Comparison of ENCODE assay signal across 37 cellular contexts in the genomic region with DNA sequence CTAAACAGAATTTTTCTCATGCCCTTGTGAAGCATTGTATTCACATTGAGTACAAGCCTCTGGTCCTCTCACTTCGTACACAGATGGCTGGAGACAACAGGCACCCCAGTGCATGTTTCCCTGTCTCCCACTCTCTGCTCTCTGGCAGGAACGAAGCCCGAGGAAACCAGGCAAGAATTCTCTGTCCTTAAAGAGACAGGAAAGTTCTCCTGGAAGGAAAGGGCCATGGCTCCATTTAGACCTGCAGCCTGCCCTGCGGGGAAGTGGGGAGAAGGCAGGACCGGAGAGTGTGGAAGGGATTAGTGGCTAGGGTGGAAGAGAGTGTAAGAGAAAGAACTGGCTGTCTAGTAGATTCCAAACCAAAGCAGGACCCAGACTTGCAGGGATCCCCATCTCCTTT. TPM values are rescaled to one million over a fixed set of nuclear protein-coding genes. Genes with fewer than 3 reads are reported as not detected.
"Had no signal": no experiment of that assay in that cellular context is flagged by ENCODE, and none has a peak within 500 bp of the region (broad histone marks: within the 10 kb centered on the region; RNA-seq: fewer than 3 reads in every experiment).

No MANE protein-coding gene starts in this region.

- ATAC-seq: activated CD4-positive, alpha-beta T cell treated with anti-CD3 and anti-CD28 coated beads for 36 hours; activated CD4-positive, CD25-positive, alpha-beta regulatory T cell treated with anti-CD3 and anti-CD28 coated beads, Interleukin-2, amount 50 U/mL, for 24 hours; activated CD8-positive, alpha-beta memory T cell treated with anti-CD3 and anti-CD28 coated beads, Interleukin-2, amount 10 ng/mL, durations not matched to agents 7 days and 5 days; activated CD8-positive, alpha-beta T cell treated with anti-CD3 and anti-CD28 coated beads, Interleukin-2, amount 10 ng/mL, durations not matched to agents 7 days and 5 days; activated naive CD8-positive, alpha-beta T cell treated with anti-CD3 and anti-CD28 coated beads, Interleukin-2, amount 50 U/mL, for 24 hours; WTC11 had no signal

- DNase-seq: activated CD4-positive, alpha-beta memory T cell treated with anti-CD3 and anti-CD28 coated beads, Interleukin-2, amount 10 ng/mL, durations not matched to agents 7 days and 5 days; activated CD4-positive, alpha-beta T cell treated with anti-CD3 and anti-CD28 coated beads for 1 hour; activated CD4-positive, alpha-beta T cell treated with anti-CD3 and anti-CD28 coated beads for 36 hours; activated CD4-positive, alpha-beta T cell treated with anti-CD3 and anti-CD28 coated beads for 48 hours; activated CD4-positive, alpha-beta T cell treated with anti-CD3 and anti-CD28 coated beads, Interleukin-2, amount 10 ng/mL, durations not matched to agents 7 days and 5 days; activated CD4-positive, alpha-beta T cell treated with anti-CD3 and anti-CD28 coated beads, Interleukin-2, amount 50 U/mL, for 48 hours; activated CD4-positive, CD25-positive, alpha-beta regulatory T cell; activated CD8-positive, alpha-beta memory T cell treated with anti-CD3 and anti-CD28 coated beads for 24 hours; activated CD8-positive, alpha-beta memory T cell treated with anti-CD3 and anti-CD28 coated beads, Interleukin-2, amount 10 ng/mL, durations not matched to agents 7 days and 5 days; activated CD8-positive, alpha-beta memory T cell treated with anti-CD3 and anti-CD28 coated beads, Interleukin-2, amount 50 U/mL, for 48 hours; activated CD8-positive, alpha-beta T cell treated with anti-CD3 and anti-CD28 coated beads, Interleukin-2, amount 10 ng/mL, durations not matched to agents 7 days and 5 days; activated effector memory CD4-positive, alpha-beta T cell treated with Interleukin-2 at 50 U/mL for 16 hours; activated gamma-delta T cell; activated naive CD4-positive, alpha-beta T cell treated with anti-CD3 and anti-CD28 coated beads, Interleukin-2, amount 10 ng/mL, durations not matched to agents 7 days and 5 days; activated naive CD4-positive, alpha-beta T cell treated with Interleukin-2 at 50 U/mL for 16 hours; activated naive CD8-positive, alpha-beta T cell treated with anti-CD3 and anti-CD28 coated beads, Interleukin-2, amount 10 ng/mL, durations not matched to agents 7 days and 5 days; activated naive CD8-positive, alpha-beta T cell treated with anti-CD3 and anti-CD28 coated beads, Interleukin-2, amount 50 U/mL, for 24 hours; activated T-cell treated with anti-CD3 and anti-CD28 coated beads, Interleukin-2, amount 50 U/mL, for 24 hours; activated T-cell treated with anti-CD3 and anti-CD28 coated beads, Interleukin-2, amount 50 U/mL, for 48 hours; amygdala; anterior cingulate cortex; caudate nucleus; T-helper 1 cell; T-helper 2 cell; T-helper 9 cell had no signal

- H3K4me3 ChIP-seq: ascending aorta, cardiac muscle cell had no signal

- H3K4me1 ChIP-seq: ascending aorta had no signal

- H3K27me3 Mint-ChIP-seq: brain had no signal

- H3K9me3 Mint-ChIP-seq: activated CD4-positive, alpha-beta memory T cell treated with anti-CD3 and anti-CD28 coated beads, Interleukin-2, amount 10 ng/mL, durations not matched to agents 7 days and 5 days; activated CD4-positive, alpha-beta T cell treated with anti-CD3 and anti-CD28 coated beads, Interleukin-2, amount 10 ng/mL, durations not matched to agents 7 days and 5 days; activated naive CD4-positive, alpha-beta T cell treated with anti-CD3 and anti-CD28 coated beads, Interleukin-2, amount 10 ng/mL, durations not matched to agents 7 days and 5 days; activated naive CD4-positive, alpha-beta T cell treated with anti-CD3 and anti-CD28 coated beads, Interleukin-2, amount 50 U/mL, for 24 hours; activated naive CD8-positive, alpha-beta T cell treated with anti-CD3 and anti-CD28 coated beads, Interleukin-2, amount 10 ng/mL, durations not matched to agents 7 days and 5 days; activated naive CD8-positive, alpha-beta T cell treated with anti-CD3 and anti-CD28 coated beads, Interleukin-2, amount 50 U/mL, for 24 hours; activated T-cell treated with anti-CD3 and anti-CD28 coated beads, Interleukin-2, amount 50 U/mL, for 24 hours; activated T-helper 2 cell treated with anti-CD3 and anti-CD28 coated beads, Interferon-gamma antibody, Interleukin-2, Interleukin-4, amounts not matched to agents 10 μg/mL and 5 μg/mL and 100 μg/mL, durations not matched to agents 14 hours and 24 hours and 36 hours; T-helper 1 cell treated with Interleukin-12 subunit alpha and Interleukin-12 subunit beta and Interleukin-4 antibody, amounts not matched to agents 30 μg/mL and 1 μg/mL, for 36 hours; T-helper 2 cell treated with Interferon-gamma antibody and Interleukin-4, amounts not matched to agents 5 μg/mL and 100 μg/mL, for 36 hours had no signal

- H3K27ac Mint-ChIP-seq: activated CD4-positive, alpha-beta memory T cell treated with anti-CD3 and anti-CD28 coated beads, Interleukin-2, amount 10 ng/mL, durations not matched to agents 7 days and 5 days; activated CD4-positive, alpha-beta T cell treated with anti-CD3 and anti-CD28 coated beads for 36 hours; activated CD4-positive, alpha-beta T cell treated with anti-CD3 and anti-CD28 coated beads, Interleukin-2, amount 10 ng/mL, durations not matched to agents 7 days and 5 days; activated CD8-positive, alpha-beta memory T cell treated with anti-CD3 and anti-CD28 coated beads, Interleukin-2, amount 10 ng/mL, durations not matched to agents 7 days and 5 days; activated CD8-positive, alpha-beta T cell treated with anti-CD3 and anti-CD28 coated beads, Interleukin-2, amount 10 ng/mL, durations not matched to agents 7 days and 5 days; activated naive CD4-positive, alpha-beta T cell treated with anti-CD3 and anti-CD28 coated beads, Interleukin-2, amount 10 ng/mL, durations not matched to agents 7 days and 5 days; activated naive CD4-positive, alpha-beta T cell treated with anti-CD3 and anti-CD28 coated beads, Interleukin-2, amount 50 U/mL, for 24 hours; activated naive CD8-positive, alpha-beta T cell; activated naive CD8-positive, alpha-beta T cell treated with anti-CD3 and anti-CD28 coated beads, Interleukin-2, amount 10 ng/mL, durations not matched to agents 7 days and 5 days; activated naive CD8-positive, alpha-beta T cell treated with anti-CD3 and anti-CD28 coated beads, Interleukin-2, amount 50 U/mL, for 24 hours; activated T-cell treated with anti-CD3 and anti-CD28 coated beads, Interleukin-2, amount 50 U/mL, for 24 hours; activated T-helper 2 cell treated with anti-CD3 and anti-CD28 coated beads, Interferon-gamma antibody, Interleukin-2, Interleukin-4, amounts not matched to agents 10 μg/mL and 5 μg/mL and 100 μg/mL, durations not matched to agents 14 hours and 24 hours and 36 hours; brain; T-helper 1 cell treated with Interleukin-12 subunit alpha and Interleukin-12 subunit beta and Interleukin-4 antibody, amounts not matched to agents 30 μg/mL and 1 μg/mL, for 36 hours; T-helper 2 cell treated with Interferon-gamma antibody and Interleukin-4, amounts not matched to agents 5 μg/mL and 100 μg/mL, for 36 hours; WTC11 had no signal

- H3K4me1 Mint-ChIP-seq: activated CD4-positive, alpha-beta memory T cell treated with anti-CD3 and anti-CD28 coated beads, Interleukin-2, amount 10 ng/mL, durations not matched to agents 7 days and 5 days; activated CD4-positive, alpha-beta T cell treated with anti-CD3 and anti-CD28 coated beads for 36 hours; activated CD4-positive, alpha-beta T cell treated with anti-CD3 and anti-CD28 coated beads, Interleukin-2, amount 10 ng/mL, durations not matched to agents 7 days and 5 days; activated CD8-positive, alpha-beta memory T cell treated with anti-CD3 and anti-CD28 coated beads, Interleukin-2, amount 10 ng/mL, durations not matched to agents 7 days and 5 days; activated naive CD4-positive, alpha-beta T cell treated with anti-CD3 and anti-CD28 coated beads, Interleukin-2, amount 10 ng/mL, durations not matched to agents 7 days and 5 days; activated naive CD4-positive, alpha-beta T cell treated with anti-CD3 and anti-CD28 coated beads, Interleukin-2, amount 50 U/mL, for 24 hours; activated naive CD8-positive, alpha-beta T cell treated with anti-CD3 and anti-CD28 coated beads, Interleukin-2, amount 10 ng/mL, durations not matched to agents 7 days and 5 days; activated naive CD8-positive, alpha-beta T cell treated with anti-CD3 and anti-CD28 coated beads, Interleukin-2, amount 50 U/mL, for 24 hours; WTC11 had no signal

- H3K27ac ChIP-seq: ascending aorta, cardiac muscle cell, VCaP had no signal

- H3K36me3 ChIP-seq: ascending aorta, cardiac muscle cell had no signal

- H3K27me3 ChIP-seq: ascending aorta, cardiac muscle cell had no signal

- H3K36me3 Mint-ChIP-seq: activated CD8-positive, alpha-beta memory T cell treated with anti-CD3 and anti-CD28 coated beads, Interleukin-2, amount 10 ng/mL, durations not matched to agents 7 days and 5 days; activated naive CD4-positive, alpha-beta T cell treated with anti-CD3 and anti-CD28 coated beads, Interleukin-2, amount 10 ng/mL, durations not matched to agents 7 days and 5 days; activated naive CD4-positive, alpha-beta T cell treated with anti-CD3 and anti-CD28 coated beads, Interleukin-2, amount 50 U/mL, for 24 hours; activated naive CD8-positive, alpha-beta T cell; activated naive CD8-positive, alpha-beta T cell treated with anti-CD3 and anti-CD28 coated beads, Interleukin-2, amount 10 ng/mL, durations not matched to agents 7 days and 5 days; brain; WTC11 had no signal

- H3K4me3 Mint-ChIP-seq: activated CD4-positive, alpha-beta memory T cell treated with anti-CD3 and anti-CD28 coated beads, Interleukin-2, amount 10 ng/mL, durations not matched to agents 7 days and 5 days; activated CD4-positive, alpha-beta T cell treated with anti-CD3 and anti-CD28 coated beads for 36 hours; activated CD4-positive, alpha-beta T cell treated with anti-CD3 and anti-CD28 coated beads, Interleukin-2, amount 10 ng/mL, durations not matched to agents 7 days and 5 days; activated CD8-positive, alpha-beta memory T cell treated with anti-CD3 and anti-CD28 coated beads, Interleukin-2, amount 10 ng/mL, durations not matched to agents 7 days and 5 days; activated CD8-positive, alpha-beta T cell treated with anti-CD3 and anti-CD28 coated beads, Interleukin-2, amount 10 ng/mL, durations not matched to agents 7 days and 5 days; activated naive CD4-positive, alpha-beta T cell treated with anti-CD3 and anti-CD28 coated beads, Interleukin-2, amount 10 ng/mL, durations not matched to agents 7 days and 5 days; activated naive CD4-positive, alpha-beta T cell treated with anti-CD3 and anti-CD28 coated beads, Interleukin-2, amount 50 U/mL, for 24 hours; activated naive CD8-positive, alpha-beta T cell; activated naive CD8-positive, alpha-beta T cell treated with anti-CD3 and anti-CD28 coated beads, Interleukin-2, amount 10 ng/mL, durations not matched to agents 7 days and 5 days; activated naive CD8-positive, alpha-beta T cell treated with anti-CD3 and anti-CD28 coated beads, Interleukin-2, amount 50 U/mL, for 24 hours; activated T-cell treated with anti-CD3 and anti-CD28 coated beads, Interleukin-2, amount 50 U/mL, for 24 hours; brain; T-helper 1 cell treated with Interleukin-12 subunit alpha and Interleukin-12 subunit beta and Interleukin-4 antibody, amounts not matched to agents 30 μg/mL and 1 μg/mL, for 36 hours; T-helper 2 cell treated with Interferon-gamma antibody and Interleukin-4, amounts not matched to agents 5 μg/mL and 100 μg/mL, for 36 hours; WTC11 had no signal

RNA-seq across cellular contexts. Expression of a gene that starts 15.5 kb away (rescaled TPM):
- total RNA-seq: activated CD4-positive, alpha-beta memory T cell treated with anti-CD3 and anti-CD28 coated beads, Interleukin-2, amount 10 ng/mL, durations not matched to agents 7 days and 5 days; activated CD4-positive, alpha-beta T cell treated with anti-CD3 and anti-CD28 coated beads for 36 hours; activated CD4-positive, alpha-beta T cell treated with anti-CD3 and anti-CD28 coated beads, Interleukin-2, amount 10 ng/mL, durations not matched to agents 7 days and 5 days; activated CD8-positive, alpha-beta memory T cell treated with anti-CD3 and anti-CD28 coated beads, Interleukin-2, amount 10 ng/mL, durations not matched to agents 7 days and 5 days; activated CD8-positive, alpha-beta T cell treated with anti-CD3 and anti-CD28 coated beads, Interleukin-2, amount 10 ng/mL, durations not matched to agents 7 days and 5 days; activated naive CD8-positive, alpha-beta T cell treated with anti-CD3 and anti-CD28 coated beads, Interleukin-2, amount 10 ng/mL, durations not matched to agents 7 days and 5 days; activated T-helper 2 cell treated with anti-CD3 and anti-CD28 coated beads, Interferon-gamma antibody, Interleukin-2, Interleukin-4, amounts not matched to agents 10 μg/mL and 5 μg/mL and 100 μg/mL, durations not matched to agents 14 hours and 24 hours and 36 hours; ascending aorta; bronchial epithelial cell had no signal
